ENCODE assay signal across 8 cellular contexts in genomic region chr19:49106648-49107135, GRCh38. TPM values are rescaled to one million over a fixed set of nuclear protein-coding genes. Genes with fewer than 3 reads are reported as not detected.
DNase-seq lines count a peak whose midpoint lies in the region; ATAC-seq and TF ChIP-seq lines count a peak whose summit lies in the region.

No MANE protein-coding gene starts in this region.

- peak; percentile 84 for ATAC-seq in activated CD4-positive, alpha-beta T cell treated with anti-CD3 and anti-CD28 coated beads for 36 hours
- no peak for ATAC-seq in GM18511 (IDR thresholded peaks at IDR 0.05; ENCODE audit: unreplicated experiment)

- POLR2A ChIA-PET in activated CD4-positive, alpha-beta T cell treated with anti-CD3 and anti-CD28 coated beads for 36 hours (lab: Charles Lee), result interaction anchor here (0.5 to 1.4 kb wide), 2 partner anchors 9 to 1424 kb away, joined by 3 to 5 read pairs; no protein-coding TSS in a partner anchor

- DNase-seq in GM06990 (ENCODE audit: extremely low read depth, insufficient read length), result no peak
- peak; percentile 79 for DNase-seq in NAMALWA (ENCODE audit: low spot score)
- DNase-seq in activated CD4-positive, alpha-beta T cell treated with anti-CD3 and anti-CD28 coated beads for 36 hours, result peak; percentile 82
- DNase-seq in colonic mucosa, result peak; percentile 68
- peak; percentile 37 for DNase-seq in medulla oblongata (ENCODE audit: extremely low spot score)
- DNase-seq in stimulated activated CD8-positive, alpha-beta memory T cell treated with anti-CD3 and anti-CD28 coated beads, Interleukin-7, amount 100 ng/mL, for 48 hours (ENCODE audit: extremely low read depth in 1 of 2, low read depth in 1 of 2), result peak; percentile 24 to 47
- no peak for DNase-seq in OCI-M2 (lab: John Stamatoyannopoulos, UW; ENCODE audit: unreplicated experiment)

- no peak overlapping the region for H3K4me3 Mint-ChIP-seq in activated CD4-positive, alpha-beta T cell treated with anti-CD3 and anti-CD28 coated beads for 36 hours

- no peaks in the 10 kb centered on the region for H3K9me3 ChIP-seq in colonic mucosa

- H3K27me3 Mint-ChIP-seq in activated CD4-positive, alpha-beta T cell treated with anti-CD3 and anti-CD28 coated beads for 36 hours, result no peaks in the 10 kb centered on the region

- no peaks in the 10 kb centered on the region for H3K4me1 ChIP-seq in colonic mucosa

- TF ChIP-seq CTCF in GM06990 (IDR thresholded peaks at IDR 0.05; ENCODE audit: insufficient read depth, low read length, poor library complexity, severe bottlenecking) (peak; percentile 83), colonic mucosa (IDR thresholded peaks at IDR 0.05) (peak; percentile 74)

- no peaks in the 10 kb centered on the region for H3K9me3 Mint-ChIP-seq in activated CD4-positive, alpha-beta T cell treated with anti-CD3 and anti-CD28 coated beads for 36 hours (ENCODE audit: low read depth)

- H3K4me3 ChIP-seq in GM06990 (replicated peaks; ENCODE audit: low read depth, low read length), result no peak overlapping the region
- no peak overlapping the region for H3K4me3 ChIP-seq in colonic mucosa

- intact Hi-C loops in activated CD4-positive, alpha-beta T cell treated with anti-CD3 and anti-CD28 coated beads for 36 hours (cut with DNase I, micrococcal nuclease), result no loop called here
- intact Hi-C loops in colonic mucosa (cut with DNase I), result no loop called here

- H3K9ac ChIP-seq in colonic mucosa (ENCODE audit: low read depth in 2 of 2, low read length in 2 of 2), result no peak overlapping the region

- no peak overlapping the region for H3K27ac ChIP-seq in colonic mucosa

- peaks cover 39% of the 10 kb centered on the region for H3K36me3 Mint-ChIP-seq in activated CD4-positive, alpha-beta T cell treated with anti-CD3 and anti-CD28 coated beads for 36 hours (ENCODE audit: low read depth)

- H3K27ac Mint-ChIP-seq in activated CD4-positive, alpha-beta T cell treated with anti-CD3 and anti-CD28 coated beads for 36 hours, result no peak overlapping the region

- no peaks in the 10 kb centered on the region for H3K27me3 ChIP-seq in GM06990 (replicated peaks; ENCODE audit: control insufficient read depth, insufficient read depth, low read length)
- no peaks in the 10 kb centered on the region for H3K27me3 ChIP-seq in colonic mucosa

- peaks cover 4% of the 10 kb centered on the region for H3K4me1 Mint-ChIP-seq in activated CD4-positive, alpha-beta T cell treated with anti-CD3 and anti-CD28 coated beads for 36 hours

- CTCF ChIA-PET in activated CD4-positive, alpha-beta T cell treated with anti-CD3 and anti-CD28 coated beads for 36 hours (lab: Charles Lee), result interaction anchor here (0.6 to 3.0 kb wide), 13 partner anchors 8 to 378 kb away, joined by 3 to 49 read pairs (median 3); partner anchors contain the start of gene LIN7B

- H3K36me3 ChIP-seq in GM06990 (ENCODE audit: control insufficient read depth, insufficient read depth, low read length) (peaks cover 46% of the 10 kb centered on the region), colonic mucosa (peaks cover 33% of the 10 kb centered on the region)

RNA-seq across cellular contexts. Expression of gene LIN7B, which starts 7.5 kb away (rescaled TPM):
- 1 to 10 TPM; 3.5 to 4.3 TPM for total RNA-seq in activated CD4-positive, alpha-beta T cell treated with anti-CD3 and anti-CD28 coated beads for 36 hours
- 10 to 100 TPM; 11.8 to 14.6 TPM for total RNA-seq in colonic mucosa

RNA-seq across cellular contexts. Expression of gene C19orf73, which starts 12.3 kb away (rescaled TPM):
- total RNA-seq in activated CD4-positive, alpha-beta T cell treated with anti-CD3 and anti-CD28 coated beads for 36 hours, result 1 to 10 TPM; 1.7 to 2.0 TPM
- 1 to 10 TPM; 3.5 to 4.8 TPM for total RNA-seq in colonic mucosa

RNA-seq across cellular contexts. Expression of gene PPFIA3, which starts 12.7 kb away (rescaled TPM):
- total RNA-seq in activated CD4-positive, alpha-beta T cell treated with anti-CD3 and anti-CD28 coated beads for 36 hours, result 1 to 10 TPM; 5.4 to 6.1 TPM
- 10 to 100 TPM; 27.5 to 36.3 TPM for total RNA-seq in colonic mucosa

RNA-seq across cellular contexts. Expression of gene SNRNP70, which starts 21.4 kb away (rescaled TPM):
- total RNA-seq in activated CD4-positive, alpha-beta T cell treated with anti-CD3 and anti-CD28 coated beads for 36 hours, result 100 to 1,000 TPM; 225 to 306 TPM
- total RNA-seq in colonic mucosa, result 100 to 1,000 TPM; 124 to 204 TPM

RNA-seq across cellular contexts. Expression of gene KCNA7, which starts 34.2 kb away (rescaled TPM):
- total RNA-seq in activated CD4-positive, alpha-beta T cell treated with anti-CD3 and anti-CD28 coated beads for 36 hours, result not detected
- total RNA-seq in colonic mucosa, result not detected

Comparison
In these comparisons a context has a peak if more than half of its experiments do, and no peak if none do; other contexts are left out.
1. DNase-seq: peak in NAMALWA (single experiment), activated CD4-positive, alpha-beta T cell treated with anti-CD3 and anti-CD28 coated beads for 36 hours (single experiment), colonic mucosa (single experiment), medulla oblongata (single experiment) and stimulated activated CD8-positive, alpha-beta memory T cell treated with anti-CD3 and anti-CD28 coated beads, Interleukin-7, amount 100 ng/mL, for 48 hours (2 of 2); none in GM06990 (single experiment) and OCI-M2 (single experiment).
2. RNA of gene PPFIA3, which starts 12.7 kb away (total RNA-seq): 27.5 to 36.3 TPM in colonic mucosa; 5.4 to 6.1 TPM in activated CD4-positive, alpha-beta T cell treated with anti-CD3 and anti-CD28 coated beads for 36 hours; every median in the first group is over 4 times any median in the second.